In genomic region chr4:30380404-30380998, GRCh38 we compare ENCODE assay signal across 8 cellular contexts.
DNase-seq lines count a peak whose midpoint lies in the region; FAIRE-seq and TF ChIP-seq lines count a peak whose summit lies in the region.

No MANE protein-coding gene starts in this region.

- H3K9me3 ChIP-seq in breast epithelium (no peaks in the 10 kb centered on the region), iPS DF 6.9 (ENCODE audit: control insufficient read depth, insufficient read depth, low read length) (no peaks in the 10 kb centered on the region)

- H3K9me3 Mint-ChIP-seq in MCF 10A (ENCODE audit: unreplicated experiment) = no peaks in the 10 kb centered on the region

- no peak overlapping the region for H3K27ac Mint-ChIP-seq in MCF 10A (ENCODE audit: low read depth, unreplicated experiment)

- H3K27me3 Mint-ChIP-seq in MCF 10A (ENCODE audit: insufficient read depth, unreplicated experiment) = no peaks in the 10 kb centered on the region

- no TSS peak for BruUV-seq in MCF 10A (replicated peaks; lab: Mats Ljungman, UMichigan)

- intact Hi-C loops in MCF 10A (cut with micrococcal nuclease) = loop anchor here (5.0 kb wide), 1 partner anchor 332 kb away; no protein-coding TSS in a partner anchor
- intact Hi-C loops in breast epithelium (cut with DNase I; ENCODE audit: low total_unique reads) = no loop called here

- POLR2A ChIA-PET in MCF 10A (lab: Yijun Ruan, JAX) (interaction anchor here (1.0 kb wide), 1 partner anchor 339 kb away, joined by 4 read pairs; no protein-coding TSS in a partner anchor), HEK293T (lab: Yijun Ruan, JAX) (no interaction called here)

- peak; percentile 98 for FAIRE-seq in urothelium cell line (lab: Jason Lieb, UNC)

- H3K27me3 ChIP-seq in breast epithelium (no peaks in the 10 kb centered on the region), iPS DF 6.9 (ENCODE audit: control insufficient read depth, insufficient read depth, low read length) (no peaks in the 10 kb centered on the region)

- WGBS in iPS DF 6.9 (ENCODE audit: insufficient coverage, insufficient read length) = no CpG with 5 or more reads among the region's 6 CpGs

- no peak for TF ChIP-seq POLR2A in breast epithelium (IDR thresholded peaks at IDR 0.05)

- H3K4me3 Mint-ChIP-seq in MCF 10A (ENCODE audit: unreplicated experiment) = no peak overlapping the region

- CTCF ChIA-PET in MCF 10A (lab: Yijun Ruan, JAX) = interaction anchor here (1.0 kb wide), 1 partner anchor 9 kb away, joined by 3 read pairs; no protein-coding TSS in a partner anchor
- CTCF ChIA-PET in HEK293T (lab: Yijun Ruan, JAX) = no interaction called here

- H3K4me3 ChIP-seq in breast epithelium (no peak overlapping the region), WI38 (ENCODE audit: low read depth, low read length) (no peak overlapping the region), iPS DF 6.9 (ENCODE audit: low read length) (no peak overlapping the region)

- H3K4me1 ChIP-seq in breast epithelium (no peaks in the 10 kb centered on the region), iPS DF 6.9 (ENCODE audit: control insufficient read depth, insufficient read depth, low read length) (no peaks in the 10 kb centered on the region)

- TF ChIP-seq CTCF in MCF 10A (IDR thresholded peaks at IDR 0.05; ENCODE audit: unreplicated experiment) = peak; percentile 83
- TF ChIP-seq CTCF in breast epithelium (IDR thresholded peaks at IDR 0.05) = peak in 1 of 3 donors; percentile 18
- TF ChIP-seq CTCF in WI38 (IDR thresholded peaks at IDR 0.05; ENCODE audit: low read depth, low read length) = peak; percentile 40; the same call in 1 of the 2 replicates

- no peak overlapping the region for H3K27ac ChIP-seq in breast epithelium
- H3K27ac ChIP-seq in iPS DF 6.9 (ENCODE audit: low read length) = no peak overlapping the region

- peaks cover 4% of the 10 kb centered on the region for H3K36me3 Mint-ChIP-seq in MCF 10A (ENCODE audit: insufficient read depth, unreplicated experiment)

- peaks cover 4% of the 10 kb centered on the region for H3K36me3 ChIP-seq in breast epithelium
- H3K36me3 ChIP-seq in iPS DF 6.9 (ENCODE audit: control insufficient read depth, insufficient read depth, low read length) = no peaks in the 10 kb centered on the region

- DNase-seq in MCF 10A (ENCODE audit: unreplicated experiment) = peak; percentile 55
- no peak for DNase-seq in breast epithelium (ENCODE audit: low spot score in 2 of 2)
- DNase-seq in HEK293T (ENCODE audit: extremely low spot score) = peak; percentile 28
- DNase-seq in NCI-H1105 (lab: John Stamatoyannopoulos, UW) = peak; percentile 8
- DNase-seq in iPS DF 6.9 (ENCODE audit: low read depth, low spot score) = peak; percentile 61
- peak; percentile 76 for DNase-seq in urothelium cell line (ENCODE audit: low spot score)
- DNase-seq in medulla oblongata (ENCODE audit: extremely low spot score) = no peak

- H3K4me1 Mint-ChIP-seq in MCF 10A (ENCODE audit: insufficient read depth, unreplicated experiment) = no peaks in the 10 kb centered on the region

TF ChIP-seq in HEK293T, 16 proteins besides CTCF, POLR2A, EP300 and RAD21:
- no peak for TF ChIP-seq FOXK2 (IDR thresholded peaks at IDR 0.05)

Comparison
In these comparisons a context has a peak if more than half of its experiments do, and no peak if none do; other contexts are left out.
1. DNase-seq: peak in MCF 10A (single experiment), HEK293T (single experiment), NCI-H1105 (single experiment), iPS DF 6.9 (single experiment) and urothelium cell line (single experiment); none in breast epithelium (0 of 2) and medulla oblongata (single experiment).